ENCODE assay signal across 9 cellular contexts in genomic region chr9:16417101-16417500, GRCh38.
A peak's percentile ranks its signal among the peaks of the same experiment; 100 is the strongest.
DNase-seq lines count a peak whose midpoint lies in the region; ATAC-seq and TF ChIP-seq lines count a peak whose summit lies in the region.
"Had no signal": no experiment of that assay in that cellular context is flagged by ENCODE, and none has a peak within 500 bp of the region (broad histone marks: within the 10 kb centered on the region; RNA-seq: fewer than 3 reads in every experiment).

No MANE protein-coding gene starts in this region.

- H3K4me3 ChIP-seq in astrocyte of the spinal cord (ENCODE audit: low read depth, low read length) (no peak overlapping the region), muscle layer of duodenum (ENCODE audit: low read depth in 1 of 2, low read length in 2 of 2) (peak overlapping the region in 1 of 2 donors; percentile 29)

- ATAC-seq in GM21825 (IDR thresholded peaks at IDR 0.05; ENCODE audit: unreplicated experiment): no peak
- ATAC-seq in GM21526 (IDR thresholded peaks at IDR 0.05; ENCODE audit: low FRiP score, unreplicated experiment): no peak
- no peak for ATAC-seq in GM21381 (IDR thresholded peaks at IDR 0.05; ENCODE audit: unreplicated experiment)

- in situ Hi-C loops in astrocyte of the spinal cord (cut with HindIII; ENCODE audit: low sequenced_read_pairs): no loop called here

- no peaks in the 10 kb centered on the region for H3K27me3 ChIP-seq in muscle layer of duodenum (ENCODE audit: low read depth, low read length)

- no peaks in the 10 kb centered on the region for H3K36me3 ChIP-seq in muscle layer of duodenum (ENCODE audit: control insufficient read depth in 1 of 2, insufficient read depth in 2 of 2, low read length in 2 of 2)

- no peak for TF ChIP-seq CTCF in astrocyte of the spinal cord (IDR thresholded peaks at IDR 0.05; ENCODE audit: low read depth, low read length)

- H3K4me1 ChIP-seq in muscle layer of duodenum (ENCODE audit: control insufficient read depth in 1 of 2, insufficient read depth in 2 of 2, low read length in 2 of 2): peaks cover 6 to 25% of the 10 kb centered on the region in 2 donors
- H3K4me1 ChIP-seq: parathyroid adenoma had no signal

- no peaks in the 10 kb centered on the region for H3K9me3 ChIP-seq in muscle layer of duodenum (ENCODE audit: control insufficient read depth in 1 of 2, low read length in 2 of 2)

- H3K27ac ChIP-seq in muscle layer of duodenum (ENCODE audit: low read length): peak overlapping the region; percentile 2
- H3K27ac ChIP-seq: parathyroid adenoma had no signal

- DNase-seq in AG20443 (ENCODE audit: low spot score) (peak; percentile 71), HT1080 (ENCODE audit: low read depth) (peak; percentile 62), astrocyte of the spinal cord (ENCODE audit: low read depth, low spot score) (peak; percentile 92), UCSD-AML1 (lab: John Stamatoyannopoulos, UW; ENCODE audit: unreplicated experiment) (no peak)
